8 cellular contexts compared by ENCODE assay signal in genomic region chr20:31572701-31573554, GRCh38. TPM values are rescaled to one million over a fixed set of nuclear protein-coding genes. Genes with fewer than 3 reads are reported as not detected.
DNase-seq lines count a peak whose midpoint lies in the region; ATAC-seq and TF ChIP-seq lines count a peak whose summit lies in the region.

No MANE protein-coding gene starts in this region.

- peak overlapping the region; percentile 64 for H3K4me3 ChIP-seq in PC-9
- peak overlapping the region; percentile 53 to 61 (median 60) for H3K4me3 ChIP-seq in esophagus muscularis mucosa

- peaks cover 46% of the 10 kb centered on the region for H3K4me1 ChIP-seq in PC-9 (replicated peaks; ENCODE audit: insufficient read depth)
- H3K4me1 ChIP-seq in esophagus muscularis mucosa: peaks cover 46 to 60% (median 59%) of the 10 kb centered on the region in 4 donors

- DNase-seq in DMS53 (lab: John Stamatoyannopoulos, UW): peak; percentile 99
- peak; percentile 96 for DNase-seq in KBM-7
- DNase-seq in PC-9: peak; percentile 95 to 100
- peak; percentile 92 to 94 for DNase-seq in activated T-cell treated with anti-CD3 and anti-CD28 coated beads, Interleukin-2, amount 50 U/mL, for 48 hours
- DNase-seq in esophagus muscularis mucosa (ENCODE audit: extremely low spot score): peak; percentile 99
- DNase-seq in myocyte (ENCODE audit: low read depth): peak; percentile 99
- peak; percentile 58 to 81 for DNase-seq in stimulated activated CD8-positive, alpha-beta memory T cell treated with anti-CD3 and anti-CD28 coated beads, Interleukin-7, amount 100 ng/mL, for 4 hours (ENCODE audit: low read depth in 2 of 2)

- TF ChIP-seq EP300 in esophagus muscularis mucosa (IDR thresholded peaks at IDR 0.05): peak; percentile 82

- peak overlapping the region; percentile 77 for H3K4me2 ChIP-seq in PC-9

- no peak for TF ChIP-seq CTCF in PC-9 (conservative IDR thresholded peaks at IDR 0.05)
- TF ChIP-seq CTCF in esophagus muscularis mucosa (IDR thresholded peaks at IDR 0.05): peak in 1 of 3 experiments; percentile 4

- no peaks in the 10 kb centered on the region for H3K27me3 ChIP-seq in PC-9 (ENCODE audit: insufficient read depth, low read depth)
- no peaks in the 10 kb centered on the region for H3K27me3 ChIP-seq in esophagus muscularis mucosa

- 0 out of 2 replicates have a peak, but pooled peaks cover 12% of the 10 kb centered on the region for H3K36me3 ChIP-seq in PC-9 (ENCODE audit: low read depth)
- H3K36me3 ChIP-seq in esophagus muscularis mucosa: peaks cover 0 to 16% (median 9%) of the 10 kb centered on the region in 4 donors

- POLR2A ChIA-PET in PC-9 (lab: Charles Lee; ENCODE audit: unreplicated experiment): interaction anchor here (0.5 to 2.1 kb wide), 16 partner anchors 16 to 379 kb away, joined by 3 to 82 read pairs (median 14); partner anchors contain the start of gene ID1

- H3K27ac ChIP-seq in PC-9: peak overlapping the region; percentile 96
- peak overlapping the region; percentile 91 to 95 (median 93) for H3K27ac ChIP-seq in esophagus muscularis mucosa (replicated peaks in 1 of 4)

- peak overlapping the region; percentile 75; the same call in 1 of the 2 replicates for H2AFZ ChIP-seq in PC-9

- in situ Hi-C loops in KBM-7 (cut with MboI; ENCODE audit: low pct_unique_long_range_greater_than_20kb, low sequenced_read_pairs): no loop called here

- BruUV-seq in PC-9 (replicated peaks; lab: Mats Ljungman, UMichigan): no TSS peak

- H4K20me1 ChIP-seq in PC-9 (ENCODE audit: insufficient read depth): no peaks in the 10 kb centered on the region

- H3K9me3 ChIP-seq in PC-9 (ENCODE audit: insufficient read depth, low read depth) (no peaks in the 10 kb centered on the region), esophagus muscularis mucosa (no peaks in the 10 kb centered on the region)

- H3F3A ChIP-seq in PC-9 (ENCODE audit: insufficient read depth, low read depth): peaks cover 35% of the 10 kb centered on the region; the same call in 1 of the 2 replicates

- H3K79me2 ChIP-seq in PC-9 (ENCODE audit: low read depth): 0 out of 2 replicates have a peak, but pooled peaks cover 5% of the 10 kb centered on the region

- no peaks in the 10 kb centered on the region for H3K9me2 ChIP-seq in PC-9 (ENCODE audit: insufficient read depth)

- intact Hi-C loops in PC-9 (cut with micrococcal nuclease; ENCODE audit: unreplicated experiment) (loop anchor here (1.0 kb wide), 3 partner anchors 20 to 37 kb away; no protein-coding TSS in a partner anchor), esophagus muscularis mucosa (cut with DNase I) (loop anchor here (5.0 kb wide), 1 partner anchor 149 kb away; the partner anchor contains the start of gene BCL2L1)

- peak; percentile 43 for TF ChIP-seq POLR2A in esophagus muscularis mucosa (IDR thresholded peaks at IDR 0.05; ENCODE audit: low read depth)

- ATAC-seq in GM21723 (IDR thresholded peaks at IDR 0.05; ENCODE audit: unreplicated experiment): peak; percentile 86

- CTCF ChIA-PET in PC-9 (lab: Charles Lee): interaction anchor here (0.6 to 18.7 kb wide), 6 partner anchors 10 to 56 kb away, joined by 3 to 407 read pairs (median 6); partner anchors contain the start of gene ID1

- WGBS in esophagus muscularis mucosa: under 1% methylated on average over 32 of the region's 63 CpGs

RNA-seq across cellular contexts. Expression of gene ID1, which starts 32.2 kb away (rescaled TPM):
- total RNA-seq in PC-9 (2021) (74.4 and 164 TPM in 2 replicates), esophagus muscularis mucosa (100 to 1,000 TPM; 199 to 744 (median 532) TPM), myocyte (6.7 and 8.9 TPM in 2 replicates)
- polyA plus RNA-seq in myocyte (2012): 11.5 TPM

RNA-seq across cellular contexts. Expression of gene HM13, which starts 58.7 kb away (rescaled TPM):
- total RNA-seq in PC-9 (2021) (220 and 272 TPM in 2 replicates), esophagus muscularis mucosa (10 to 100 TPM; 41.5 to 67.7 (median 47.6) TPM), myocyte (78.3 and 79.2 TPM in 2 replicates)
- polyA plus RNA-seq in myocyte (2012): 224 TPM

Comparison
In these comparisons a context has a peak if more than half of its experiments do, and no peak if none do; other contexts are left out.
1. Peak in every context shown above with its lines: DNase-seq, ATAC-seq, H3K4me3 ChIP-seq and H3K27ac ChIP-seq.